8 cellular contexts compared by ENCODE assay signal in the genomic region with DNA sequence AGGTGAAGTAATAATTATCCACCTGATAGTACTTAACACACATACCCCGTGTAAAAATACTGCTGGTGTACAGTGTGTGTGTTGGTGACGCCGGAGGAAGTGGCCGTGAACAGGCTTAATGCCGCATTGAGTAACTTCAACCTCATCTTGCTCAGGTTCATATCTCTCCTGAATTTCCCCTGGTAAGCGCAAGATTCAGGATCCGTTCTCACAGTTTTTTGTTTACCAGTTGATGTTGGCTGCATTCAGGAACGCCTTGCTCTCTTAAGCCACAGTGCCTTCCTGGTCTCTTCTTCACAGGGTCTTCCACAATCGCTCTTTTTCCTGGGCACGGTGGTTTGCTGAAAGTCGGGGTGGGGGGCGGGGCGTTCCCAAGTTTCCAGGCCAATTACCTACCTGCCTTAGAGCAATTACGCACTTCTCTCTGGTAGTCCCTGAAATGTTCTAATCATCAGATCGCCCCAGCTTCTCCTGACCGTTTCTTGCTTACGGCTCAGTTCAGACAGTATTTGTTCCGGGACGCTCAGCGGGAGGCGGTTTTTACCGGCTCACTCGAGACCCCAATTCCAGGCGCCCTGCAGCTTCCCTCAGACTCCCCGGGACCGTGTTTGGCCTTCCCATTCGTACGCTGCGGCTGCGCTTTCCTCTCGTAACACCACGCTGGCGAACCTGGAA. TPM values are rescaled to one million over a fixed set of nuclear protein-coding genes. Genes with fewer than 3 reads are reported as not detected.
DNase-seq lines count a peak whose midpoint lies in the region; ATAC-seq, FAIRE-seq and TF ChIP-seq lines count a peak whose summit lies in the region.

No MANE protein-coding gene starts in this region.

- peak overlapping the region; percentile 94 to 98 for H3K9ac ChIP-seq in K562 (ENCODE audit: insufficient read depth in 1 of 2, low read depth in 2 of 2, low read length in 2 of 2)

- H3K4me2 ChIP-seq in K562 (ENCODE audit: insufficient read depth, low read length) = peak overlapping the region; percentile 91

- intact Hi-C loops in K562 (cut with micrococcal nuclease) = loop anchor here (2.0 to 10.0 kb wide), 2 partner anchors 81 to 1759 kb away; partner anchors contain the start of gene RAP2A

- ATAC-seq in GM18867 (IDR thresholded peaks at IDR 0.05; ENCODE audit: unreplicated experiment) (peak; percentile 7), HG03354 (IDR thresholded peaks at IDR 0.05; ENCODE audit: poor library complexity, severe bottlenecking, unreplicated experiment) (peak; percentile 23), K562 (peak; percentile 23), HG03565 (IDR thresholded peaks at IDR 0.05; ENCODE audit: unreplicated experiment) (no peak)

- H3K36me3 ChIP-seq in K562 (ENCODE audit: control insufficient read depth, insufficient read depth, low read length) = 0 out of 3 replicates have a peak, but pooled peaks cover 3% of the 10 kb centered on the region

- H3K9me3 Mint-ChIP-seq in stimulated activated naive CD8-positive, alpha-beta T cell treated with anti-CD3 and anti-CD28 coated beads, Interleukin-15, Interleukin-2, amounts not matched to agents 100 ng/mL and 50 ng/mL, for 24 hours = peaks cover 12% of the 10 kb centered on the region

- DNase-seq in AG04449 (ENCODE audit: low read depth, low spot score) = no peak
- DNase-seq in OCI-M1 (lab: John Stamatoyannopoulos, UW) = peak; percentile 81
- peak in 3 of 4 experiments; percentile 10 to 55 (median 17) for DNase-seq in K562 (ENCODE audit: extremely low read depth in 1 of 4, low spot score in 3 of 4)

- peak overlapping the region; percentile 96 for H3K4me3 Mint-ChIP-seq in stimulated activated naive CD8-positive, alpha-beta T cell treated with anti-CD3 and anti-CD28 coated beads, Interleukin-15, Interleukin-2, amounts not matched to agents 100 ng/mL and 50 ng/mL, for 24 hours

- BruUV-seq in K562 (replicated peaks; lab: Mats Ljungman, UMichigan) = TSS peak; percentile 79

- CTCF ChIA-PET in AG04449 (lab: Yijun Ruan, JAX) (interaction anchor here (1.1 to 1.3 kb wide), 4 partner anchors 8 to 159 kb away, joined by 3 to 6 read pairs (median 4); no protein-coding TSS in a partner anchor), K562 (lab: Yijun Ruan, JAX; ENCODE audit: low intra/inter-chr PET ratio) (no interaction called here)

- no peaks in the 10 kb centered on the region for H4K20me1 ChIP-seq in K562 (replicated peaks; ENCODE audit: control insufficient read depth, insufficient read depth, low read length)

- peak overlapping the region; percentile 96 for H3K27ac ChIP-seq in K562 (ENCODE audit: extremely low read depth, low read depth, low read length)
- H3K27ac ChIP-seq in layer of hippocampus (ENCODE audit: low read depth, low read length) = peak overlapping the region; percentile 86

- in situ Hi-C loops in K562 (cut with MboI) = no loop called here

- no peak for TF ChIP-seq EP300 in K562 (IDR thresholded peaks at IDR 0.05; ENCODE audit: low read length)

- no peak for TF ChIP-seq CTCF in AG04449 (IDR thresholded peaks at IDR 0.05; ENCODE audit: insufficient read depth, low read length, missing control alignments)
- TF ChIP-seq CTCF in K562 (IDR thresholded peaks at IDR 0.05 in 2 of 3, conservative IDR thresholded peaks at IDR 0.05 in 1 of 3; ENCODE audit: insufficient read depth in 2 of 3, low read depth in 1 of 3, low read length in 3 of 3) = no peak

- H3K79me2 ChIP-seq in K562 (ENCODE audit: control insufficient read depth, insufficient read depth, low read length) = peaks cover 61% of the 10 kb centered on the region

- peaks cover 24% of the 10 kb centered on the region for H3K36me3 Mint-ChIP-seq in stimulated activated naive CD8-positive, alpha-beta T cell treated with anti-CD3 and anti-CD28 coated beads, Interleukin-15, Interleukin-2, amounts not matched to agents 100 ng/mL and 50 ng/mL, for 24 hours (ENCODE audit: low read depth)

- peak overlapping the region; percentile 88 for H2AFZ ChIP-seq in K562 (ENCODE audit: low read depth, low read length)

- no peaks in the 10 kb centered on the region for H3K27me3 Mint-ChIP-seq in stimulated activated naive CD8-positive, alpha-beta T cell treated with anti-CD3 and anti-CD28 coated beads, Interleukin-15, Interleukin-2, amounts not matched to agents 100 ng/mL and 50 ng/mL, for 24 hours

- H3K27ac Mint-ChIP-seq in stimulated activated naive CD8-positive, alpha-beta T cell treated with anti-CD3 and anti-CD28 coated beads, Interleukin-15, Interleukin-2, amounts not matched to agents 100 ng/mL and 50 ng/mL, for 24 hours = peak overlapping the region; percentile 94

- POLR2A ChIA-PET in AG04449 (lab: Yijun Ruan, JAX) = interaction anchor here (0.7 to 1.3 kb wide), 8 partner anchors 13 to 1688 kb away, joined by 3 to 13 read pairs (median 4); partner anchors contain the start of gene DZIP1
- POLR2A ChIA-PET in K562 (lab: Yijun Ruan, JAX) = interaction anchor here (0.7 to 1.0 kb wide), 3 partner anchors 15 to 111 kb away, joined by 4 to 5 read pairs (median 4); no protein-coding TSS in a partner anchor

- FAIRE-seq in K562 (lab: Jason Lieb, UNC) = peak; percentile 72

- no peaks in the 10 kb centered on the region for H3K9me1 ChIP-seq in K562 (ENCODE audit: control insufficient read depth, insufficient read depth, low read length)

- no peak for TF ChIP-seq POLR2A in K562 (conservative IDR thresholded peaks at IDR 0.05)

- 0% methylated on average over 30 of the region's 33 CpGs for WGBS in K562 (ENCODE audit: insufficient coverage, low coverage, missing lambda C conversion rate)

- peaks cover 0 to 6% of the 10 kb centered on the region in 2 experiments; a peak in 3 of 5 replicates for H3K4me1 ChIP-seq in K562 (replicated peaks in 1 of 2; ENCODE audit: control insufficient read depth in 2 of 2, insufficient read depth in 2 of 2, low read length in 2 of 2)

- H3K9me3 ChIP-seq in K562 (replicated peaks; ENCODE audit: control insufficient read depth, insufficient read depth, low read depth, low read length) = no peaks in the 10 kb centered on the region; the same call in 1 of the 2 replicates

- peak overlapping the region; percentile 88 for H3K4me3 ChIP-seq in AG04449 (ENCODE audit: low read depth, low read length)
- H3K4me3 ChIP-seq in K562 = peak overlapping the region; percentile 67

- H3K27me3 ChIP-seq in K562 (ENCODE audit: control insufficient read depth in 2 of 2, insufficient read depth in 2 of 2, low read length in 2 of 2) (no peaks in the 10 kb centered on the region), layer of hippocampus (ENCODE audit: control insufficient read depth, insufficient read depth, low read length) (no peaks in the 10 kb centered on the region)

- TF ChIP-seq RAD21 in K562 (CRISPR knock-in tag; conservative IDR thresholded peaks at IDR 0.05 in 1 of 2, IDR thresholded peaks at IDR 0.05 in 1 of 2) = no peak

- H3K4me1 Mint-ChIP-seq in stimulated activated naive CD8-positive, alpha-beta T cell treated with anti-CD3 and anti-CD28 coated beads, Interleukin-15, Interleukin-2, amounts not matched to agents 100 ng/mL and 50 ng/mL, for 24 hours (ENCODE audit: low read depth) = peaks cover 57% of the 10 kb centered on the region

RNA-seq across cellular contexts. Expression of gene DNAJC3, which starts 0.7 kb away (rescaled TPM):
- total RNA-seq in K562 (2011; cell fraction: chromatin; rRNA removed; ENCODE audit: low replicate concordance) = 8.4 and 25.2 TPM in 2 replicates
- total RNA-seq in K562 (2011; cell fraction: nucleolus; rRNA removed) = 8.8 and 12.2 TPM in 2 replicates
- 20.0 and 28.6 TPM in 2 replicates for total RNA-seq in K562 (2011; cell fraction: nucleoplasm; rRNA removed)
- total RNA-seq in K562 (2014; rRNA removed) (10.3 and 10.4 TPM in 2 replicates), K562 (2014; rRNA removed; fragmentation: Illumina TruSeq; extraction: Trizol) (21.8 and 22.9 TPM in 2 replicates), K562 (2015; rRNA removed; fragmentation: Illumina TruSeq; extraction: Trizol) (20.2 and 21.3 TPM in 2 replicates), K562 (2021) (14.4 and 14.6 TPM in 2 replicates)
- polyA plus RNA-seq in K562 (2011; rRNA removed) (8.8 and 9.7 TPM in 2 replicates), K562 (2014; fragmentation: Illumina TruSeq; extraction: Trizol) (8.1 and 10.4 TPM in 2 replicates), K562 (2014; fragmentation: Nextera tagmentation; extraction: Ambion mirVana) (10 to 100 TPM in 1 of 2 experiments, 1 to 10 TPM in 1; 8.2 to 12.0 TPM), K562 (2014; rRNA removed) (7.5 and 7.8 TPM in 2 replicates)
- polyA plus RNA-seq in K562 (2011; cell fraction: cytosol; rRNA removed) = 2.3 and 5.6 TPM in 2 replicates
- polyA plus RNA-seq in K562 (2011; cell fraction: nucleus; rRNA removed) = 2.2 and 4.2 TPM in 2 replicates
- 8.9 and 12.8 TPM in 2 replicates for polyA plus RNA-seq in K562 (2012)
- polyA minus RNA-seq in K562 (2011; rRNA and poly(A)+ RNA removed) = 26.4 and 32.0 TPM in 2 replicates
- 10.3 and 10.6 TPM in 2 replicates for polyA minus RNA-seq in K562 (2011; cell fraction: cytosol; rRNA and poly(A)+ RNA removed)
- polyA minus RNA-seq in K562 (2011; cell fraction: nucleus; rRNA and poly(A)+ RNA removed) = 4.7 and 8.0 TPM in 2 replicates

RNA-seq across cellular contexts. Expression of gene DZIP1, which starts 31.7 kb away (rescaled TPM):
- total RNA-seq in K562 (2011; cell fraction: chromatin; rRNA removed; ENCODE audit: low replicate concordance) = not detected in 2 replicates
- total RNA-seq in K562 (2011; cell fraction: nucleolus; rRNA removed) = not detected in 2 replicates
- not detected in 2 replicates for total RNA-seq in K562 (2011; cell fraction: nucleoplasm; rRNA removed)
- total RNA-seq in K562 (2014; rRNA removed) (not detected in 2 replicates), K562 (2014; rRNA removed; fragmentation: Illumina TruSeq; extraction: Trizol) (not detected in 2 replicates), K562 (2015; rRNA removed; fragmentation: Illumina TruSeq; extraction: Trizol) (not detected in 2 replicates), K562 (2021) (0.07 TPM in 2 replicates)
- polyA plus RNA-seq in K562 (2011; rRNA removed) (not detected in 2 replicates), K562 (2014; fragmentation: Illumina TruSeq; extraction: Trizol) (not detected in 2 replicates), K562 (2014; fragmentation: Nextera tagmentation; extraction: Ambion mirVana) (not detected), K562 (2014; rRNA removed) (not detected in 2 replicates)
- polyA plus RNA-seq in K562 (2011; cell fraction: cytosol; rRNA removed) = 0.01 TPM in 1 of 2 replicates, not detected in the other
- polyA plus RNA-seq in K562 (2011; cell fraction: nucleus; rRNA removed) = not detected in 2 replicates
- polyA plus RNA-seq in K562 (2012) = not detected in 2 replicates
- polyA minus RNA-seq in K562 (2011; rRNA and poly(A)+ RNA removed) = not detected in 2 replicates
- polyA minus RNA-seq in K562 (2011; cell fraction: cytosol; rRNA and poly(A)+ RNA removed) = not detected in 2 replicates
- not detected in 2 replicates for polyA minus RNA-seq in K562 (2011; cell fraction: nucleus; rRNA and poly(A)+ RNA removed)
